2 cellular contexts compared by ENCODE assay signal in the genomic region with DNA sequence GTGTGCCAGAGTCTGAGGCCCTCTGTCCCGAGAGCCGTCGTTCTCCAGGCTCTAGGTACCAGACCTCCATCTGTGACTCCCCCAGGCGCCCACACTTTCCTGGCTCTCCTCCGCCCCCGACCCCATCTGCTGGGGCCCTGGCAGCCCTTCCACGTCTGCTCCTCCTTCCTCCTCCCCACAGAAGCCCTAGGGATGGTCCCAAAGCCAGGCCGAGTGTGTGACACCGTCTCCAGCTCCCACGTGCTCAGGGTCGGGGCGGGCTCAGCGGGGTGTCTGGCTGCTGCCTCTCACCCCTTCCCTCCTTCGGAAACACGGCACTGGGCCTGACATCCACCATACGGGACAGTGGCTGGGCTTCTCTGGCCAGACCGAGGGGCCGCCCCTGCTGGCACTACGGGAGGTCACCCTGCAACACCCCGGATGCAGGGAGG.
A peak's percentile ranks its signal among the peaks of the same experiment; 100 is the strongest.
TF ChIP-seq lines count a peak whose summit lies in the region.

No MANE protein-coding gene starts in this region.

TF ChIP-seq in HEK293, 187 proteins besides CTCF, POLR2A, EP300 and RAD21 (continued from another document):
- no peak for TF ChIP-seq ZNF404 (tag by site-specific recombination; IDR thresholded peaks at IDR 0.05)
- no peak for TF ChIP-seq ZNF544 (tag by site-specific recombination; IDR thresholded peaks at IDR 0.05)
- TF ChIP-seq ZFHX2 (tag by site-specific recombination; conservative IDR thresholded peaks at IDR 0.05) = peak; percentile 64
- peak; percentile 73 for TF ChIP-seq EGR2 (tag by site-specific recombination; IDR thresholded peaks at IDR 0.05; ENCODE audit: low read depth)
- TF ChIP-seq ZNF530 (tag by site-specific recombination; IDR thresholded peaks at IDR 0.05; ENCODE audit: low read depth) = no peak
- no peak for TF ChIP-seq ZNF223 (tag by site-specific recombination; IDR thresholded peaks at IDR 0.05)
- no peak for TF ChIP-seq PRDM1 (tag by site-specific recombination; IDR thresholded peaks at IDR 0.05)
- no peak for TF ChIP-seq ZNF324 (tag by site-specific recombination; IDR thresholded peaks at IDR 0.05)

TF ChIP-seq in GM23338, 12 proteins besides CTCF, POLR2A, EP300 and RAD21 (continued from another document):
- TF ChIP-seq, protein P1, sequence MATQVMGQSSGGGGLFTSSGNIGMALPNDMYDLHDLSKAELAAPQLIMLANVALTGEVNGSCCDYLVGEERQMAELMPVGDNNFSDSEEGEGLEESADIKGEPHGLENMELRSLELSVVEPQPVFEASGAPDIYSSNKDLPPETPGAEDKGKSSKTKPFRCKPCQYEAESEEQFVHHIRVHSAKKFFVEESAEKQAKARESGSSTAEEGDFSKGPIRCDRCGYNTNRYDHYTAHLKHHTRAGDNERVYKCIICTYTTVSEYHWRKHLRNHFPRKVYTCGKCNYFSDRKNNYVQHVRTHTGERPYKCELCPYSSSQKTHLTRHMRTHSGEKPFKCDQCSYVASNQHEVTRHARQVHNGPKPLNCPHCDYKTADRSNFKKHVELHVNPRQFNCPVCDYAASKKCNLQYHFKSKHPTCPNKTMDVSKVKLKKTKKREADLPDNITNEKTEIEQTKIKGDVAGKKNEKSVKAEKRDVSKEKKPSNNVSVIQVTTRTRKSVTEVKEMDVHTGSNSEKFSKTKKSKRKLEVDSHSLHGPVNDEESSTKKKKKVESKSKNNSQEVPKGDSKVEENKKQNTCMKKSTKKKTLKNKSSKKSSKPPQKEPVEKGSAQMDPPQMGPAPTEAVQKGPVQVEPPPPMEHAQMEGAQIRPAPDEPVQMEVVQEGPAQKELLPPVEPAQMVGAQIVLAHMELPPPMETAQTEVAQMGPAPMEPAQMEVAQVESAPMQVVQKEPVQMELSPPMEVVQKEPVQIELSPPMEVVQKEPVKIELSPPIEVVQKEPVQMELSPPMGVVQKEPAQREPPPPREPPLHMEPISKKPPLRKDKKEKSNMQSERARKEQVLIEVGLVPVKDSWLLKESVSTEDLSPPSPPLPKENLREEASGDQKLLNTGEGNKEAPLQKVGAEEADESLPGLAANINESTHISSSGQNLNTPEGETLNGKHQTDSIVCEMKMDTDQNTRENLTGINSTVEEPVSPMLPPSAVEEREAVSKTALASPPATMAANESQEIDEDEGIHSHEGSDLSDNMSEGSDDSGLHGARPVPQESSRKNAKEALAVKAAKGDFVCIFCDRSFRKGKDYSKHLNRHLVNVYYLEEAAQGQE (IDR thresholded peaks at IDR 0.05; ENCODE audit: unreplicated experiment) = no peak
- TF ChIP-seq CREB1 (CRISPR knock-in tag; IDR thresholded peaks at IDR 0.05; ENCODE audit: low read depth) = no peak
- TF ChIP-seq, protein P2, sequence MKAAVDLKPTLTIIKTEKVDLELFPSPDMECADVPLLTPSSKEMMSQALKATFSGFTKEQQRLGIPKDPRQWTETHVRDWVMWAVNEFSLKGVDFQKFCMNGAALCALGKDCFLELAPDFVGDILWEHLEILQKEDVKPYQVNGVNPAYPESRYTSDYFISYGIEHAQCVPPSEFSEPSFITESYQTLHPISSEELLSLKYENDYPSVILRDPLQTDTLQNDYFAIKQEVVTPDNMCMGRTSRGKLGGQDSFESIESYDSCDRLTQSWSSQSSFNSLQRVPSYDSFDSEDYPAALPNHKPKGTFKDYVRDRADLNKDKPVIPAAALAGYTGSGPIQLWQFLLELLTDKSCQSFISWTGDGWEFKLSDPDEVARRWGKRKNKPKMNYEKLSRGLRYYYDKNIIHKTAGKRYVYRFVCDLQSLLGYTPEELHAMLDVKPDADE (IDR thresholded peaks at IDR 0.05) = no peak
